Comparison of ENCODE assay signal across 1 cellular context in genomic region chr1:16204634-16205332, GRCh38.
TF ChIP-seq lines count a peak whose summit lies in the region.

No MANE protein-coding gene starts in this region.

TF ChIP-seq in K562, 482 proteins besides CTCF, POLR2A, EP300 and RAD21 (continued from another document):
- TF ChIP-seq CTCFL (IDR thresholded peaks at IDR 0.05; ENCODE audit: borderline replicate concordance, insufficient read depth, low read depth, low read length, poor library complexity, severe bottlenecking), result peak; percentile 40
- TF ChIP-seq ZFP1 (CRISPR knock-in tag; IDR thresholded peaks at IDR 0.05), result no peak
- TF ChIP-seq STAT5A (IDR thresholded peaks at IDR 0.05; ENCODE audit: borderline replicate concordance, low read length), result no peak
- no peak for TF ChIP-seq ZNF512 (tag; IDR thresholded peaks at IDR 0.05)
- no peak for TF ChIP-seq MEIS2 (IDR thresholded peaks at IDR 0.05; ENCODE audit: partially characterized antibody)
- TF ChIP-seq FIP1L1 (IDR thresholded peaks at IDR 0.05; ENCODE audit: low read depth, low read length, poor library complexity, severe bottlenecking), result no peak
- TF ChIP-seq NRF1 (conservative IDR thresholded peaks at IDR 0.05 in 1 of 2, IDR thresholded peaks at IDR 0.05 in 1 of 2), result no peak
- no peak for TF ChIP-seq NFXL1 (CRISPR knock-in tag; IDR thresholded peaks at IDR 0.05)
- no peak for TF ChIP-seq MYBL2 (IDR thresholded peaks at IDR 0.05; ENCODE audit: low read depth)
- no peak for TF ChIP-seq MYBL2 (CRISPR knock-in tag; IDR thresholded peaks at IDR 0.05; ENCODE audit: borderline replicate concordance)
- TF ChIP-seq ZNF217 (CRISPR knock-in tag; IDR thresholded peaks at IDR 0.05), result no peak
- TF ChIP-seq ZBTB7A (IDR thresholded peaks at IDR 0.05; ENCODE audit: borderline replicate concordance, control insufficient read depth, low read depth, low read length), result peak; percentile 80; the same call in 1 of the 2 replicates
- no peak for TF ChIP-seq NCOA4 (IDR thresholded peaks at IDR 0.05; ENCODE audit: partially characterized antibody)
- TF ChIP-seq, protein P1, sequence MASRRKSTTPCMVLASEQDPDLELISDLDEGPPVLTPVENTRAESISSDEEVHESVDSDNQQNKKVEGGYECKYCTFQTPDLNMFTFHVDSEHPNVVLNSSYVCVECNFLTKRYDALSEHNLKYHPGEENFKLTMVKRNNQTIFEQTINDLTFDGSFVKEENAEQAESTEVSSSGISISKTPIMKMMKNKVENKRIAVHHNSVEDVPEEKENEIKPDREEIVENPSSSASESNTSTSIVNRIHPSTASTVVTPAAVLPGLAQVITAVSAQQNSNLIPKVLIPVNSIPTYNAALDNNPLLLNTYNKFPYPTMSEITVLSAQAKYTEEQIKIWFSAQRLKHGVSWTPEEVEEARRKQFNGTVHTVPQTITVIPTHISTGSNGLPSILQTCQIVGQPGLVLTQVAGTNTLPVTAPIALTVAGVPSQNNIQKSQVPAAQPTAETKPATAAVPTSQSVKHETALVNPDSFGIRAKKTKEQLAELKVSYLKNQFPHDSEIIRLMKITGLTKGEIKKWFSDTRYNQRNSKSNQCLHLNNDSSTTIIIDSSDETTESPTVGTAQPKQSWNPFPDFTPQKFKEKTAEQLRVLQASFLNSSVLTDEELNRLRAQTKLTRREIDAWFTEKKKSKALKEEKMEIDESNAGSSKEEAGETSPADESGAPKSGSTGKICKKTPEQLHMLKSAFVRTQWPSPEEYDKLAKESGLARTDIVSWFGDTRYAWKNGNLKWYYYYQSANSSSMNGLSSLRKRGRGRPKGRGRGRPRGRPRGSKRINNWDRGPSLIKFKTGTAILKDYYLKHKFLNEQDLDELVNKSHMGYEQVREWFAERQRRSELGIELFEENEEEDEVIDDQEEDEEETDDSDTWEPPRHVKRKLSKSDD (conservative IDR thresholded peaks at IDR 0.05; ENCODE audit: low read length), result no peak
TF ChIP-seq in K562: peak in this region for 10.
